15 cellular contexts compared by ENCODE assay signal in genomic region chr2:8645176-8645831, GRCh38.
"Had no signal": no experiment of that assay in that cellular context is flagged by ENCODE, and none has a peak within 500 bp of the region (broad histone marks: within the 10 kb centered on the region; RNA-seq: fewer than 3 reads in every experiment).

No MANE protein-coding gene starts in this region.

- H3K36me3 ChIP-seq: brain microvascular endothelial cell, neural progenitor cell had no signal

- H3K27ac ChIP-seq: brain microvascular endothelial cell, neural progenitor cell, skin epidermis had no signal

- H2AFZ ChIP-seq: neural progenitor cell had no signal

- H3K27me3 ChIP-seq: brain microvascular endothelial cell, neural progenitor cell had no signal

- DNase-seq: activated B cell treated with CpG ODN at 0.5 μM for 24 hours; activated CD4-positive, alpha-beta T cell treated with anti-CD3 and anti-CD28 coated beads, Interleukin-2, amount 10 ng/mL, durations not matched to agents 24 days and 14 days; activated CD8-positive, alpha-beta memory T cell treated with anti-CD3 and anti-CD28 coated beads for 24 hours; activated gamma-delta T cell treated with Interleukin-2 at 50 U/mL for 16 hours; activated naive CD8-positive, alpha-beta T cell treated with anti-CD3 and anti-CD28 coated beads for 36 hours; brain microvascular endothelial cell; cerebellar nuclear complex; effector CD8-positive, alpha-beta T cell; foreskin fibroblast; retina; stimulated activated CD4-positive, alpha-beta T cell treated with anti-CD3 and anti-CD28 coated beads, Interleukin-4, amount 100 ng/mL, for 4 hours; stimulated activated CD8-positive, alpha-beta memory T cell treated with anti-CD3 and anti-CD28 coated beads, Interleukin-4, amount 100 ng/mL, for 48 hours; SW 1271 had no signal

- H3K4me2 ChIP-seq: neural progenitor cell had no signal

- H3K4me3 ChIP-seq: neural progenitor cell, skin epidermis had no signal
